8 cellular contexts compared by ENCODE assay signal in the genomic region with DNA sequence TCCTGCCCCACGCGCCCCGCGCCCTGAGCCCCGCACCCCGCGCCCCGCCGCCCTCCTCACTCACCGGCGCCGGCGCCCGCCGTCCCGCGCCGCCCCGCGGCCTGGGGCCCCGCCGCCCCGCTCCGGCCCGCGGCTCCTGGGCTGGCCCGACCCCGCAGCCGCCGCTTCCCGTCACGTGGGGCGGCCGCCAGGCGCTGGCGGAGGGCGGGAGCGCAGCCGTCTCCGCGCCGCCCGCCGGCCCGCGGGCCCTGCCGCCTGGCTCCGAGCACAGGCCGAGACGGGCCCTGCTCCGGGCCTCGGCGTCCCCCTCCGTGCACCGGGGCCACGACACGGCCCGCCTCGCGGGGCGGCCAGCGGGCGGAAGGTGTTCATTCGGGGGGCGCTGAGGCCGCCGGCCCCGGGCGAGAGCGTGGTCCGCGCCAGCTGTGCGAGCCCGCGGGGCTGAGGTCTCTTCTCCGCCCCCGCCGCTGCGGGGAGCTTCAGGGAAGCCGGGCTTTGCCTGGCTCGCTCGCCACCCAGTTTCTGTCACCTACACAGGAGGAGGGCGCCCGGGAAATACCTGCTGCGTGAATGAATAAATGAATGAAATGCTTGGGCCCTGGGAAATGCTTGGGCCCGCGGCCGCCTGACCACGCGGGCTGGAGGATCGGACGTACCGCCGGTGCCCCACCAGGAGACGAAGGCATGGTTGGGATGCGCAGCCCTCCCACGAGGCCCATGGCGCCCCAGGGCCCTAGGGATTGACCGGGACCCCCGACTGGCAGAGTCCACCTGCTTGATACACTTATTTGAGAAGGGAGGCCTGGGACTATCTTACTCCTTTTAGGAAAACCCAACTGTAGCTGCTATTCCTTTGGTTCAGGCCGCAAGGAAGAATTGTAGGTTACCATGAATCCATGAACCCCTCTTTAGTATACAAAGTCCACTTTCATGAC. TPM values are rescaled to one million over a fixed set of nuclear protein-coding genes. Genes with fewer than 3 reads are reported as not detected.
DNase-seq lines count a peak whose midpoint lies in the region; ATAC-seq and TF ChIP-seq lines count a peak whose summit lies in the region.

A gene with protein sequence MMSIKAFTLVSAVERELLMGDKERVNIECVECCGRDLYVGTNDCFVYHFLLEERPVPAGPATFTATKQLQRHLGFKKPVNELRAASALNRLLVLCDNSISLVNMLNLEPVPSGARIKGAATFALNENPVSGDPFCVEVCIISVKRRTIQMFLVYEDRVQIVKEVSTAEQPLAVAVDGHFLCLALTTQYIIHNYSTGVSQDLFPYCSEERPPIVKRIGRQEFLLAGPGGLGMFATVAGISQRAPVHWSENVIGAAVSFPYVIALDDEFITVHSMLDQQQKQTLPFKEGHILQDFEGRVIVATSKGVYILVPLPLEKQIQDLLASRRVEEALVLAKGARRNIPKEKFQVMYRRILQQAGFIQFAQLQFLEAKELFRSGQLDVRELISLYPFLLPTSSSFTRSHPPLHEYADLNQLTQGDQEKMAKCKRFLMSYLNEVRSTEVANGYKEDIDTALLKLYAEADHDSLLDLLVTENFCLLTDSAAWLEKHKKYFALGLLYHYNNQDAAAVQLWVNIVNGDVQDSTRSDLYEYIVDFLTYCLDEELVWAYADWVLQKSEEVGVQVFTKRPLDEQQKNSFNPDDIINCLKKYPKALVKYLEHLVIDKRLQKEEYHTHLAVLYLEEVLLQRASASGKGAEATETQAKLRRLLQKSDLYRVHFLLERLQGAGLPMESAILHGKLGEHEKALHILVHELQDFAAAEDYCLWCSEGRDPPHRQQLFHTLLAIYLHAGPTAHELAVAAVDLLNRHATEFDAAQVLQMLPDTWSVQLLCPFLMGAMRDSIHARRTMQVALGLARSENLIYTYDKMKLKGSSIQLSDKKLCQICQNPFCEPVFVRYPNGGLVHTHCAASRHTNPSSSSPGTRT (minus strand): TSS at position 175 of the 935 bp plus-strand sequence. CDS start 21,434 bp downstream, outside the sequence.

- no peaks in the 10 kb centered on the region for H3K9me3 Mint-ChIP-seq in CD4-positive, alpha-beta T cell

- peak within 1 kb of the TSS; percentile 77 for H2AFZ ChIP-seq in neuron (ENCODE audit: low read depth, low read length)

- H3K4me3 ChIP-seq in neuron (ENCODE audit: low read length): peak within 1 kb of the TSS; percentile 70
- peak within 1 kb of the TSS; percentile 90 for H3K4me3 ChIP-seq in thoracic aorta

- H3K36me3 Mint-ChIP-seq in CD4-positive, alpha-beta T cell (ENCODE audit: low read depth): peaks cover 29% of the 10 kb centered on the region

- H3K9me3 ChIP-seq in CD4-positive, alpha-beta T cell (ENCODE audit: control insufficient read depth, low read length): no peaks in the 10 kb centered on the region
- H3K9me3 ChIP-seq in neuron (ENCODE audit: low read length) (no peaks in the 10 kb centered on the region), thoracic aorta (no peaks in the 10 kb centered on the region)

- peak within 1 kb of the TSS; percentile 83 for H3K27ac ChIP-seq in CD4-positive, alpha-beta T cell (ENCODE audit: low read depth, low read length)
- H3K27ac ChIP-seq in foreskin keratinocyte (peak within 1 kb of the TSS; percentile 70), thoracic aorta (peak within 1 kb of the TSS; percentile 82 to 86)

- peak; percentile 13 to 66 (median 46) for DNase-seq in CD4-positive, alpha-beta T cell
- DNase-seq in RKO (ENCODE audit: low spot score) (peak; percentile 49), foreskin keratinocyte (peak in 1 of 2 donors; percentile 13), thoracic aorta (ENCODE audit: low spot score) (no peak)
- DNase-seq in activated effector memory CD4-positive, alpha-beta T cell treated with anti-CD3 and anti-CD28 coated beads, Interleukin-2, amount 50 U/mL, for 16 hours: peak; percentile 85

- H3K36me3 ChIP-seq in neuron (ENCODE audit: insufficient read depth, low read length) (peaks cover 7% of the 10 kb centered on the region), thoracic aorta (no peaks in the 10 kb centered on the region)

- CTCF ChIA-PET in CD4-positive, alpha-beta T cell (lab: Charles Lee): interaction anchor here (0.9 kb wide), 2 partner anchors 9 to 11 kb away, joined by 3 to 4 read pairs; no protein-coding TSS in a partner anchor

- no peak for TF ChIP-seq CTCF in CD4-positive, alpha-beta T cell (IDR thresholded peaks at IDR 0.05)
- peak; percentile 8 for TF ChIP-seq CTCF in foreskin keratinocyte (conservative IDR thresholded peaks at IDR 0.05)
- TF ChIP-seq CTCF in thoracic aorta (IDR thresholded peaks at IDR 0.05): no peak

- H3K27ac Mint-ChIP-seq in CD4-positive, alpha-beta T cell: peak within 1 kb of the TSS; percentile 94

- peak within 1 kb of the TSS; percentile 91 for H3K4me3 Mint-ChIP-seq in CD4-positive, alpha-beta T cell

- intact Hi-C loops in CD4-positive, alpha-beta T cell (cut with DNase I, micrococcal nuclease): loop anchor here (10.0 kb wide), 3 partner anchors 415 to 865 kb away; a partner anchor contains a TSS

- H3K4me1 Mint-ChIP-seq in CD4-positive, alpha-beta T cell (ENCODE audit: low read depth): peaks cover 45% of the 10 kb centered on the region

- POLR2A ChIA-PET in CD4-positive, alpha-beta T cell (lab: Charles Lee): interaction anchor here (1.0 to 3.3 kb wide), 5 partner anchors 8 to 831 kb away, joined by 3 to 23 read pairs (median 4); a partner anchor contains a TSS

- no peaks in the 10 kb centered on the region for H3K27me3 Mint-ChIP-seq in CD4-positive, alpha-beta T cell

- peaks cover 18% of the 10 kb centered on the region for H3K4me1 ChIP-seq in foreskin keratinocyte
- peaks cover 16% of the 10 kb centered on the region for H3K4me1 ChIP-seq in neuron (ENCODE audit: insufficient read depth, low read length)
- peaks cover 9 to 26% of the 10 kb centered on the region in 2 donors for H3K4me1 ChIP-seq in thoracic aorta (ENCODE audit: control insufficient read depth in 1 of 2, low read depth in 2 of 2)

- peak; percentile 86 for ATAC-seq in CD4-positive, alpha-beta T cell (ENCODE audit: poor library complexity)
- ATAC-seq in GM19328 (IDR thresholded peaks at IDR 0.05; ENCODE audit: unreplicated experiment) (peak; percentile 82), HG03439 (IDR thresholded peaks at IDR 0.05; ENCODE audit: unreplicated experiment) (peak; percentile 73), foreskin keratinocyte (peak; percentile 72), thoracic aorta (ENCODE audit: insufficient number of reproducible peaks, low FRiP score, low read depth) (peak; percentile 54)

- no peaks in the 10 kb centered on the region for H3K27me3 ChIP-seq in CD4-positive, alpha-beta T cell (ENCODE audit: control insufficient read depth, insufficient read depth, low read length)
- no peaks in the 10 kb centered on the region for H3K27me3 ChIP-seq in foreskin keratinocyte
- no peaks in the 10 kb centered on the region for H3K27me3 ChIP-seq in neuron (ENCODE audit: insufficient read depth, low read length)
- no peaks in the 10 kb centered on the region for H3K27me3 ChIP-seq in thoracic aorta (replicated peaks; ENCODE audit: insufficient read depth)

RNA-seq across cellular contexts. Expression of the gene that starts here (rescaled TPM):
- 10 to 100 TPM; 14.9 to 16.6 TPM for total RNA-seq in CD4-positive, alpha-beta T cell
- total RNA-seq in foreskin keratinocyte: 15.7 and 18.8 TPM in 2 replicates
- 5.8 and 7.4 TPM in 2 replicates for polyA plus RNA-seq in foreskin keratinocyte
- total RNA-seq in thoracic aorta: 10 to 100 TPM; 26.0 to 30.7 TPM
